Comparison of ENCODE assay signal across 9 cellular contexts in the genomic region with DNA sequence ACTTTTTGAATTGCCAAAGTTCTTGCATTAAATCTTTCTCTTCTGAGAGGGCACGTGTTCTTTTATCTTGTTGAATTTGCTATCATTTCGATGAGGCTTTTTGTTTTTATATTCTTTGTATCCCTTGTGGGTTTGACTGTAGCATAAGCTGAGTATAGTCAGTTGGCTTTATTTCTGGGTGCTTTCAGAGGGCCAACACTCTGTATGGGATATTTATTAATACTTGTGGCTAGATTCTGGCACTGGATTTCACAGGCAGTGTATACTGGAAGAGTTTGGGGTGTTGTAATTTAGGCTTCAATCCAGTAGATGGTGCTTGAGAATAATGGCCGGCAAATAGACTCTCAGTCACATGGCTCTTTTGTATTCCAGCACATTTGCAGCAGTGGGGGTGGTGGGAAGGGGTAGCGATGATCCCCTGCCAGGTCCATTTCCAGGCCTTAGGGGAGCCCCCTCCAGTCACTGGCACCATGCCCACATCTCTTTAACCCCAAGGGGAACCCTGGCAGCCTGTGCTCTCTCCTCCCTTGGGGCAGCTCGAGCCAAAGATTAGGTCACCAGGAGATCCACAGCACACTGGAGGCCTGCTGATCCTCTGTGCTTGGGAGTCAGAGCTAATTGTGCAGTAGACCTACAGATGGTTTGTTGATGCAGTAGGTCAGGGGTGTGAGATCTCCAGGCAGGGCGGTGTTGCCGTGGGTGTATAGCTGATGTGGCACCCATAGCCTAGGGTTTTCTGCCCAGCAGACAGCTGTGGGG.
DNase-seq lines count a peak whose midpoint lies in the region; ATAC-seq and TF ChIP-seq lines count a peak whose summit lies in the region.
"Had no signal": no experiment of that assay in that cellular context is flagged by ENCODE, and none has a peak within 500 bp of the region (broad histone marks: within the 10 kb centered on the region; RNA-seq: fewer than 3 reads in every experiment).

No MANE protein-coding gene starts in this region.

- H3K36me3 Mint-ChIP-seq in HFFc6 (ENCODE audit: low read depth): no peaks in the 10 kb centered on the region
- H3K36me3 Mint-ChIP-seq in activated CD8-positive, alpha-beta memory T cell treated with anti-CD3 and anti-CD28 coated beads, Interleukin-2, amount 10 ng/mL, durations not matched to agents 7 days and 5 days: no peaks in the 10 kb centered on the region

- WGBS in SK-N-SH (ENCODE audit: low lambda C conversion rate): 48% methylated on average over 7 of the region's 7 CpGs

- no peaks in the 10 kb centered on the region for H3K9me3 Mint-ChIP-seq in HFFc6
- no peaks in the 10 kb centered on the region for H3K9me3 Mint-ChIP-seq in activated CD8-positive, alpha-beta memory T cell treated with anti-CD3 and anti-CD28 coated beads, Interleukin-2, amount 10 ng/mL, durations not matched to agents 7 days and 5 days (ENCODE audit: low read depth)

- peak; percentile 59 for TF ChIP-seq CTCF in AG09309 (IDR thresholded peaks at IDR 0.05; ENCODE audit: control insufficient read depth, insufficient read depth, low read depth, low read length, missing control alignments)
- peak; percentile 79 for TF ChIP-seq CTCF in HFFc6 (IDR thresholded peaks at IDR 0.05)
- peak; percentile 58 for TF ChIP-seq CTCF in SK-N-SH (IDR thresholded peaks at IDR 0.05)
- TF ChIP-seq CTCF in foreskin fibroblast (IDR thresholded peaks at IDR 0.05; ENCODE audit: low read depth, low read length): peak; percentile 24

- H4K20me1 ChIP-seq in SK-N-SH (ENCODE audit: insufficient read depth): no peaks in the 10 kb centered on the region

- ATAC-seq in activated CD8-positive, alpha-beta memory T cell treated with anti-CD3 and anti-CD28 coated beads, Interleukin-2, amount 10 ng/mL, durations not matched to agents 7 days and 5 days: no peak

- no peak overlapping the region for H3K4me2 ChIP-seq in SK-N-SH

- no peaks in the 10 kb centered on the region for H3K9me3 ChIP-seq in SK-N-SH

- peak overlapping the region; percentile 25; the same call in 1 of the 2 replicates for H2AFZ ChIP-seq in SK-N-SH (ENCODE audit: low read depth)

- TF ChIP-seq RAD21 in SK-N-SH (IDR thresholded peaks at IDR 0.05; ENCODE audit: low read length): peak; percentile 78

- H3K4me3 Mint-ChIP-seq in HFFc6: no peak overlapping the region; the same call in 1 of the 2 replicates
- H3K4me3 Mint-ChIP-seq in activated CD8-positive, alpha-beta memory T cell treated with anti-CD3 and anti-CD28 coated beads, Interleukin-2, amount 10 ng/mL, durations not matched to agents 7 days and 5 days: no peak overlapping the region

- H3K4me1 ChIP-seq in SK-N-SH (ENCODE audit: control insufficient read depth in 1 of 2, insufficient read depth in 2 of 2, low read depth in 1 of 2, low read length in 1 of 2): no peaks in the 10 kb centered on the region; a peak in 1 of 4 replicates

- peaks cover 8% of the 10 kb centered on the region for H3K4me1 Mint-ChIP-seq in HFFc6 (ENCODE audit: low read depth)
- H3K4me1 Mint-ChIP-seq in activated CD8-positive, alpha-beta memory T cell treated with anti-CD3 and anti-CD28 coated beads, Interleukin-2, amount 10 ng/mL, durations not matched to agents 7 days and 5 days: no peaks in the 10 kb centered on the region

- peaks cover 5% of the 10 kb centered on the region for H3K27me3 Mint-ChIP-seq in HFFc6 (ENCODE audit: insufficient read depth)
- peaks cover 22% of the 10 kb centered on the region for H3K27me3 Mint-ChIP-seq in activated CD8-positive, alpha-beta memory T cell treated with anti-CD3 and anti-CD28 coated beads, Interleukin-2, amount 10 ng/mL, durations not matched to agents 7 days and 5 days

- H3K27ac Mint-ChIP-seq in HFFc6: no peak overlapping the region
- no peak overlapping the region for H3K27ac Mint-ChIP-seq in activated CD8-positive, alpha-beta memory T cell treated with anti-CD3 and anti-CD28 coated beads, Interleukin-2, amount 10 ng/mL, durations not matched to agents 7 days and 5 days

- TF ChIP-seq EP300 in SK-N-SH (IDR thresholded peaks at IDR 0.05; ENCODE audit: borderline replicate concordance in 1 of 2, low read depth in 1 of 2, low read length in 1 of 2): no peak

- H3K27ac ChIP-seq in SK-N-SH (ENCODE audit: low read depth in 2 of 2, low read length in 1 of 2): no peak overlapping the region
- H3K27ac ChIP-seq: epithelial cell of prostate had no signal

- CTCF ChIA-PET in SK-N-SH (lab: Yijun Ruan, JAX): interaction anchor here (0.6 to 6.6 kb wide), 23 partner anchors 8 to 457 kb away, joined by 3 to 55 read pairs (median 4); no protein-coding TSS in a partner anchor
- CTCF ChIA-PET in activated CD8-positive, alpha-beta memory T cell treated with anti-CD3 and anti-CD28 coated beads, Interleukin-2, amount 10 ng/mL, durations not matched to agents 7 days and 5 days (lab: Charles Lee): interaction anchor here (0.9 kb wide), 1 partner anchor 319 kb away, joined by 4 read pairs; no protein-coding TSS in a partner anchor

- DNase-seq in AG09309 (ENCODE audit: low read depth) (peak; percentile 13), HFFc6 (peak; percentile 47), SK-N-SH (peak; percentile 52), foreskin fibroblast (peak; percentile 7 to 48), putamen (ENCODE audit: low spot score) (peak; percentile 60), NCI-H187 treated with DMSO at 0.1 percent for 48 hours (lab: John Stamatoyannopoulos, UW) (no peak), COLO668 (lab: John Stamatoyannopoulos, UW; ENCODE audit: unreplicated experiment) (no peak)
- DNase-seq in activated CD8-positive, alpha-beta memory T cell treated with anti-CD3 and anti-CD28 coated beads, Interleukin-2, amount 10 ng/mL, durations not matched to agents 7 days and 5 days: no peak

- H3K9ac ChIP-seq in SK-N-SH: no peak overlapping the region

- POLR2A ChIA-PET in SK-N-SH (lab: Yijun Ruan, JAX): no interaction called here

- no peaks in the 10 kb centered on the region for H3F3A ChIP-seq in SK-N-SH (replicated peaks; ENCODE audit: insufficient read depth)

- no peaks in the 10 kb centered on the region for H3K36me3 ChIP-seq in SK-N-SH (replicated peaks in 1 of 2; ENCODE audit: control insufficient read depth in 1 of 2, insufficient read depth in 2 of 2, low read length in 1 of 2)

- no peak overlapping the region for H3K4me3 ChIP-seq in AG09309 (ENCODE audit: control insufficient read depth, low read depth, low read length)
- H3K4me3 ChIP-seq in SK-N-SH (ENCODE audit: low read depth in 2 of 2, low read length in 1 of 2): no peak overlapping the region
- no peak overlapping the region for H3K4me3 ChIP-seq in foreskin fibroblast (ENCODE audit: low read depth in 1 of 2, low read length in 2 of 2)

- H3K9me2 ChIP-seq in SK-N-SH: no peaks in the 10 kb centered on the region

- H3K27me3 ChIP-seq in SK-N-SH (ENCODE audit: insufficient read depth): no peaks in the 10 kb centered on the region

- H3K79me2 ChIP-seq in SK-N-SH (ENCODE audit: insufficient read depth): no peaks in the 10 kb centered on the region

TF ChIP-seq in SK-N-SH, 30 proteins besides CTCF, POLR2A, EP300 and RAD21:
- TF ChIP-seq, protein P1, sequence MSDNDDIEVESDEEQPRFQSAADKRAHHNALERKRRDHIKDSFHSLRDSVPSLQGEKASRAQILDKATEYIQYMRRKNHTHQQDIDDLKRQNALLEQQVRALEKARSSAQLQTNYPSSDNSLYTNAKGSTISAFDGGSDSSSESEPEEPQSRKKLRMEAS (IDR thresholded peaks at IDR 0.05; ENCODE audit: low read depth): no peak
- TF ChIP-seq RCOR1 (IDR thresholded peaks at IDR 0.05; ENCODE audit: low read length) (no peak), SMC3 (IDR thresholded peaks at IDR 0.05; ENCODE audit: low read depth, low read length) (peak; percentile 51; the same call in 1 of the 2 replicates)

Comparison
In these comparisons a context has a peak if more than half of its experiments do, and no peak if none do; other contexts are left out.
1. DNase-seq: peak in AG09309 (single experiment), HFFc6 (single experiment), SK-N-SH (single experiment), foreskin fibroblast (2 of 2) and putamen (single experiment); none in activated CD8-positive, alpha-beta memory T cell treated with anti-CD3 and anti-CD28 coated beads, Interleukin-2, amount 10 ng/mL, durations not matched to agents 7 days and 5 days (single experiment), NCI-H187 treated with DMSO at 0.1 percent for 48 hours (single experiment) and COLO668 (single experiment).
2. CTCF ChIP-seq: peak in every context shown above with its lines; median percentile 79 in HFFc6; 59 in AG09309; 58 in SK-N-SH; 24 in foreskin fibroblast.